Comparison of ENCODE assay signal across 2 cellular contexts in the genomic region with DNA sequence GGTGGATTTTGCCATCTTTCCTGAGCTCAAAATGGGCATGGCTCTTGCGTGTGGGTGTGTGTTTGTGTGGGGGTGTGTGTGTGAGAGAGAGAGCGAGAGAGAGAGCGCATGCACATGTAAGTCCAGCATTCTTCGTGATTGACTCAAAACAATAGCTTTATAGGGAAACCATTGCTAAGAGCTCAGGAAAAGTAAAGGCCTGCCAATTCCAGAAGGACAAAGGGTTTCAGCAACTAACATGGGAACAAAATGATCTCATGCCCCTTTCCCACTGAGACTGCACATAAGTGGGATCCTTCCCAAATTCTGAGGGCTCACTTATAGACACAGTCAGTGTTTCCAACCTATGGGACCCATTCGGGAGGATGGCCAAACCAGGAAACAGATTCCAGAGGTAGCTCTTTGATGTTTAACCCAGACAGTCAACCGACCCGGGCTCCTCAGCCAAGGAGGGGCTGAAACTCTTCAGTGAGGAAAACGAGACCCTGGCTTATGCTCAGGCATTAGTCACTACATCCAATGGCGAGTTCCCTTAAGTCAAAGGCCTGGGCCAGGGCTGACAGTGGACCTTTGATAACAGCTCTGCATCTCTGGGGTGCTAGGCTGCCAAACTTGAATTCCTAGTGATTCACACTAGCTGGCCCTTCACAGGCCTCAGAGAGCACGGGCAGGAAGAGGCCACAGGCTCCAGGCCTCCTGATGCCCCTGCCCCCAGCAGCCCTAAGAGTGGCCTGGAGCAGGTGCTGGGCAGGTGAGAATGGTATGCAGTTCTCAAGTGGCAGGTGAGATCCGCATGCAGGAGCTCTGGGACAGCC.
TF ChIP-seq lines count a peak whose summit lies in the region.

No MANE protein-coding gene starts in this region.

TF ChIP-seq in IMR-90, 13 proteins besides CTCF, POLR2A, EP300 and RAD21:
- no peak for TF ChIP-seq CHD1 (IDR thresholded peaks at IDR 0.05; ENCODE audit: low read depth, low read length)
- no peak for TF ChIP-seq NFE2L2 (IDR thresholded peaks at IDR 0.05; ENCODE audit: low read depth, low read length)
- peak; percentile 42; the same call in 1 of the 2 replicates for TF ChIP-seq BHLHE40 (IDR thresholded peaks at IDR 0.05; ENCODE audit: low read depth, low read length)
- TF ChIP-seq CEBPB (IDR thresholded peaks at IDR 0.05; ENCODE audit: low read depth, low read length), result no peak
- TF ChIP-seq, protein P1, sequence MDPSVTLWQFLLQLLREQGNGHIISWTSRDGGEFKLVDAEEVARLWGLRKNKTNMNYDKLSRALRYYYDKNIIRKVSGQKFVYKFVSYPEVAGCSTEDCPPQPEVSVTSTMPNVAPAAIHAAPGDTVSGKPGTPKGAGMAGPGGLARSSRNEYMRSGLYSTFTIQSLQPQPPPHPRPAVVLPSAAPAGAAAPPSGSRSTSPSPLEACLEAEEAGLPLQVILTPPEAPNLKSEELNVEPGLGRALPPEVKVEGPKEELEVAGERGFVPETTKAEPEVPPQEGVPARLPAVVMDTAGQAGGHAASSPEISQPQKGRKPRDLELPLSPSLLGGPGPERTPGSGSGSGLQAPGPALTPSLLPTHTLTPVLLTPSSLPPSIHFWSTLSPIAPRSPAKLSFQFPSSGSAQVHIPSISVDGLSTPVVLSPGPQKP (IDR thresholded peaks at IDR 0.05; ENCODE audit: borderline replicate concordance, low read depth, low read length), result no peak
- no peak for TF ChIP-seq MXI1 (IDR thresholded peaks at IDR 0.05; ENCODE audit: borderline replicate concordance, low read depth, low read length)
- no peak for TF ChIP-seq RFX5 (IDR thresholded peaks at IDR 0.05; ENCODE audit: low read depth, low read length)
- TF ChIP-seq SMC3 (IDR thresholded peaks at IDR 0.05; ENCODE audit: low read depth, low read length), result 0 out of 2 replicates have a peak, but pooled peaks have one; percentile 6

TF ChIP-seq in H1, 55 proteins besides CTCF, POLR2A, EP300 and RAD21:
- TF ChIP-seq TCF12 (IDR thresholded peaks at IDR 0.05; ENCODE audit: low read depth, low read length) (0 out of 2 replicates have a peak, but pooled peaks have one; percentile 44), CHD1 (IDR thresholded peaks at IDR 0.05; ENCODE audit: low read depth, low read length) (no peak)
- TF ChIP-seq, protein P2, sequence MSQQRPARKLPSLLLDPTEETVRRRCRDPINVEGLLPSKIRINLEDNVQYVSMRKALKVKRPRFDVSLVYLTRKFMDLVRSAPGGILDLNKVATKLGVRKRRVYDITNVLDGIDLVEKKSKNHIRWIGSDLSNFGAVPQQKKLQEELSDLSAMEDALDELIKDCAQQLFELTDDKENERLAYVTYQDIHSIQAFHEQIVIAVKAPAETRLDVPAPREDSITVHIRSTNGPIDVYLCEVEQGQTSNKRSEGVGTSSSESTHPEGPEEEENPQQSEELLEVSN (IDR thresholded peaks at IDR 0.05), result peak; percentile 42; the same call in 1 of the 2 replicates
- TF ChIP-seq, protein P3, sequence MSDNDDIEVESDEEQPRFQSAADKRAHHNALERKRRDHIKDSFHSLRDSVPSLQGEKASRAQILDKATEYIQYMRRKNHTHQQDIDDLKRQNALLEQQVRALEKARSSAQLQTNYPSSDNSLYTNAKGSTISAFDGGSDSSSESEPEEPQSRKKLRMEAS (IDR thresholded peaks at IDR 0.05), result peak; percentile 74; the same call in 1 of the 2 replicates
